ENCODE assay signal across 9 cellular contexts in genomic region chr15:95018888-95019545, GRCh38.
DNase-seq lines count a peak whose midpoint lies in the region; ATAC-seq and TF ChIP-seq lines count a peak whose summit lies in the region.
"Had no signal": no experiment of that assay in that cellular context is flagged by ENCODE, and none has a peak within 500 bp of the region (broad histone marks: within the 10 kb centered on the region; RNA-seq: fewer than 3 reads in every experiment).

No MANE protein-coding gene starts in this region.

- H3K9ac ChIP-seq in mammary epithelial cell (ENCODE audit: insufficient read depth, low read length): no peak overlapping the region

- peak; percentile 80 for ATAC-seq in HG03442 (IDR thresholded peaks at IDR 0.05; ENCODE audit: unreplicated experiment)

- no TSS peak for BruUV-seq in mammary epithelial cell (replicated peaks; lab: Mats Ljungman, UMichigan)

- 47% methylated on average over 6 of the region's 6 CpGs for WGBS in mammary epithelial cell (ENCODE audit: low coverage, missing lambda C conversion rate)

- no peak overlapping the region for H2AFZ ChIP-seq in mammary epithelial cell (ENCODE audit: low read depth, low read length)

- H3K79me2 ChIP-seq in mammary epithelial cell (ENCODE audit: insufficient read depth, low read length): no peaks in the 10 kb centered on the region

- no peaks in the 10 kb centered on the region for H4K20me1 ChIP-seq in mammary epithelial cell (ENCODE audit: insufficient read depth, low read length)

- H3K27ac ChIP-seq in mammary epithelial cell (ENCODE audit: insufficient read depth, low read depth, low read length): peak overlapping the region; percentile 44

- H3K4me1 ChIP-seq in mammary epithelial cell (ENCODE audit: insufficient read depth, low read length): peaks cover 28% of the 10 kb centered on the region

- H3K4me3 ChIP-seq in mammary epithelial cell (replicated peaks in 1 of 3; ENCODE audit: insufficient read depth in 1 of 3, low read depth in 2 of 3, low read length in 3 of 3): no peak overlapping the region
- H3K4me3 ChIP-seq in retinal pigment epithelial cell (ENCODE audit: low read length): no peak overlapping the region

- TF ChIP-seq CTCF in mammary epithelial cell (conservative IDR thresholded peaks at IDR 0.05 in 1 of 2, IDR thresholded peaks at IDR 0.05 in 1 of 2; ENCODE audit: extremely low read depth in 1 of 2, insufficient read depth in 1 of 2, low read depth in 1 of 2, low read length in 2 of 2) (no peak), retinal pigment epithelial cell (conservative IDR thresholded peaks at IDR 0.05; ENCODE audit: low read depth, low read length) (no peak)

- H3K9me3 ChIP-seq in mammary epithelial cell (replicated peaks; ENCODE audit: insufficient read depth, low read length): no peaks in the 10 kb centered on the region

- no peaks in the 10 kb centered on the region for H3K27me3 ChIP-seq in mammary epithelial cell (ENCODE audit: insufficient read depth, low read length)

- intact Hi-C loops in mammary epithelial cell (cut with micrococcal nuclease): loop anchor here (1.0 to 5.0 kb wide), 3 partner anchors 227 to 349 kb away; no protein-coding TSS in a partner anchor

- H3K4me2 ChIP-seq in mammary epithelial cell (ENCODE audit: insufficient read depth, low read depth, low read length): peak overlapping the region; percentile 32

- dilution Hi-C loops in mammary epithelial cell (cut with HindIII; ENCODE audit: low sequenced_read_pairs): no loop called here

- CTCF ChIA-PET in mammary epithelial cell (lab: Charles Lee; ENCODE audit: low non-redundant PET): interaction anchor here (0.7 kb wide), 1 partner anchor 87 kb away, joined by 5 read pairs; no protein-coding TSS in a partner anchor

- H3K36me3 ChIP-seq in mammary epithelial cell (ENCODE audit: insufficient read depth, low read length): no peaks in the 10 kb centered on the region

- peak; percentile 66 for DNase-seq in NK-92 treated with Interleukin-12 subunit alpha and Interleukin-12 subunit beta, amount 100 ng/mL, for 24 hours (lab: John Stamatoyannopoulos, UW)
- no peak for DNase-seq in NK-92 (lab: John Stamatoyannopoulos, UW; ENCODE audit: unreplicated experiment)
- peak; percentile 90 for DNase-seq in mammary epithelial cell
- DNase-seq in retinal pigment epithelial cell (ENCODE audit: low read depth): peak; percentile 84
- DNase-seq in DMS114 treated with DMSO at 0.1 percent for 48 hours (lab: John Stamatoyannopoulos, UW; ENCODE audit: unreplicated experiment): no peak
- no peak for DNase-seq in GDM1 (lab: John Stamatoyannopoulos, UW)
- no peak for DNase-seq in NCI-H1092 (lab: John Stamatoyannopoulos, UW)
- DNase-seq: 8988T had no signal

- in situ Hi-C loops in mammary epithelial cell (cut with MboI; ENCODE audit: low sequenced_read_pairs in 2 of 2): loop anchor here in 1 of 2 donors (10.0 kb wide), 1 partner anchor 344 kb away; no protein-coding TSS in a partner anchor

Comparison
In these comparisons a context has a peak if more than half of its experiments do, and no peak if none do; other contexts are left out.
1. DNase-seq: peak in NK-92 treated with Interleukin-12 subunit alpha and Interleukin-12 subunit beta, amount 100 ng/mL, for 24 hours (single experiment), mammary epithelial cell (single experiment) and retinal pigment epithelial cell (single experiment); none in NK-92 (single experiment), DMS114 treated with DMSO at 0.1 percent for 48 hours (single experiment), GDM1 (single experiment) and NCI-H1092 (single experiment).